In the genomic region with DNA sequence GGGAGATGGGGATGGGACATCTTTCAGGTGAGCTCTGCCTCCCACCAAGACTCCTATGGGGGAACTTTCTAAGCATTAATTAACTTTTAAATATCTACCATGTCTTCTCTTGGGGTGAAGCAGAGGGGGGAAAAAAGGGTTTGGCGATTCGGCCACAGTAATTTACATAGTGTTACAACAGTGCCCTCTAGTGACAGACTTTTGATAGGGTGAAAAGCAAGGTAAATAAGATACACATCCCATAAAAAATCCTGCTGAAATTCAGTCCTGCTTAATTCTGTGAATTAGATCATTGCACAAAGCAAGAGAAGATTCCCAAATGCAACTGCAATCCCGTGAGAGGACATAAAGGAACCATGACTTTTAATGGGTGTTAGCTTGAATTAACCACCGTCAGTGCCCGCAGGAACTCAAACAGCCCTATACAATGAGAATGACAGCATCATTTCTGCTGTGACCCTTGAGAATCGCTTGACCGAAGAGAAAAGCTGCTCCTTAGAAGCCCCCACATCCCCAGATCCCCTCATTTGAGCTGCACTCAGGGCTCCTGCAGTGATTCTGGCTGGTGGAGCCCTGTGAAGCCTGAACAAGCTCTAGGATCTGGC, we compare ENCODE assay signal across 8 cellular contexts. TPM values are rescaled to one million over a fixed set of nuclear protein-coding genes. Genes with fewer than 3 reads are reported as not detected.
DNase-seq lines count a peak whose midpoint lies in the region; ATAC-seq and TF ChIP-seq lines count a peak whose summit lies in the region.

No MANE protein-coding gene starts in this region.

- H3K4me1 ChIP-seq in RWPE2 (ENCODE audit: insufficient read depth, poor library complexity, severe bottlenecking) (peaks cover 3% of the 10 kb centered on the region), fibroblast of lung (ENCODE audit: control insufficient read depth, extremely low read depth, insufficient read depth, low read length) (no peaks in the 10 kb centered on the region)

- H3K4me3 ChIP-seq in RWPE2 (ENCODE audit: severe bottlenecking) (no peak overlapping the region), fibroblast of lung (replicated peaks in 1 of 4; ENCODE audit: control extremely low read depth in 1 of 4, insufficient read depth in 1 of 4, low read depth in 3 of 4, low read length in 4 of 4) (no peak overlapping the region)

- H3K4me2 ChIP-seq in fibroblast of lung (ENCODE audit: extremely low read depth, insufficient read depth, low read length), result no peak overlapping the region

- H3K9ac ChIP-seq in fibroblast of lung (ENCODE audit: insufficient read depth, low read length), result no peak overlapping the region

- H3K9me3 ChIP-seq in RWPE2 (ENCODE audit: severe bottlenecking), result no peaks in the 10 kb centered on the region
- H3K9me3 ChIP-seq in fibroblast of lung (ENCODE audit: control insufficient read depth, insufficient read depth, low read depth, low read length), result no peaks in the 10 kb centered on the region

- peak; percentile 47 for DNase-seq in SIG-M5 treated with dmso at 0.1 percent for 504 hours (lab: John Stamatoyannopoulos, UW; ENCODE audit: unreplicated experiment)
- no peak for DNase-seq in SIG-M5 (lab: John Stamatoyannopoulos, UW)
- DNase-seq in HuH-7 (ENCODE audit: low spot score), result peak; percentile 59
- no peak for DNase-seq in RWPE2 (ENCODE audit: low spot score)
- DNase-seq in fibroblast of lung (ENCODE audit: low read depth in 2 of 2), result peak; percentile 30 to 65
- DNase-seq in renal cortical epithelial cell (ENCODE audit: low read depth), result peak; percentile 46

- TF ChIP-seq CTCF in RWPE2 (IDR thresholded peaks at IDR 0.05; ENCODE audit: poor library complexity, severe bottlenecking) (peak; percentile 77), fibroblast of lung (conservative IDR thresholded peaks at IDR 0.05 in 1 of 2, IDR thresholded peaks at IDR 0.05 in 1 of 2; ENCODE audit: low read depth in 1 of 2, low read length in 2 of 2) (peak; percentile 42 to 64)

- no peak overlapping the region for H3K27ac ChIP-seq in RWPE2 (ENCODE audit: poor library complexity, severe bottlenecking)
- no peak overlapping the region for H3K27ac ChIP-seq in fibroblast of lung (ENCODE audit: insufficient read depth, low read length)

- H3K27me3 ChIP-seq in RWPE2 (ENCODE audit: insufficient read depth, poor library complexity, severe bottlenecking), result no peaks in the 10 kb centered on the region
- H3K27me3 ChIP-seq in fibroblast of lung (ENCODE audit: control insufficient read depth, insufficient read depth, low read length), result no peaks in the 10 kb centered on the region

- H3K36me3 ChIP-seq in RWPE2 (ENCODE audit: low read depth), result no peaks in the 10 kb centered on the region
- no peaks in the 10 kb centered on the region for H3K36me3 ChIP-seq in fibroblast of lung (ENCODE audit: control insufficient read depth, insufficient read depth, low read length)

- H3K79me2 ChIP-seq in fibroblast of lung (ENCODE audit: control insufficient read depth, insufficient read depth, low read length), result no peaks in the 10 kb centered on the region

- H4K20me1 ChIP-seq in fibroblast of lung (ENCODE audit: control insufficient read depth, extremely low read depth, insufficient read depth, low read length), result no peaks in the 10 kb centered on the region

- no peak overlapping the region for H2AFZ ChIP-seq in fibroblast of lung (ENCODE audit: low read length)

- ATAC-seq in RWPE2 (ENCODE audit: low read depth) (no peak; the same call in 2 of the 3 replicates), GM18517 (IDR thresholded peaks at IDR 0.05; ENCODE audit: unreplicated experiment) (no peak), GM21515 (IDR thresholded peaks at IDR 0.05; ENCODE audit: unreplicated experiment) (no peak)

RNA-seq across cellular contexts. Expression of a gene that starts 32.8 kb away (rescaled TPM):
- total RNA-seq in fibroblast of lung (not detected in 2 replicates), renal cortical epithelial cell (0.25 and 0.35 TPM in 2 replicates)
- 0.05 TPM in 1 of 2 replicates, not detected in the other for polyA plus RNA-seq in fibroblast of lung
- polyA plus RNA-seq in fibroblast of lung (2012), result 0.03 TPM in 1 of 2 replicates, not detected in the other
- polyA minus RNA-seq in fibroblast of lung (ENCODE audit: low replicate concordance), result not detected in 2 replicates

Comparison
In these comparisons a context has a peak if more than half of its experiments do, and no peak if none do; other contexts are left out.
1. DNase-seq: peak in SIG-M5 treated with dmso at 0.1 percent for 504 hours (single experiment), HuH-7 (single experiment), fibroblast of lung (2 of 2) and renal cortical epithelial cell (single experiment); none in SIG-M5 (single experiment) and RWPE2 (single experiment).